In genomic region chr1:32767156-32767555, GRCh38 we compare ENCODE assay signal across 1 cellular context.
TF ChIP-seq lines count a peak whose summit lies in the region.

No MANE protein-coding gene starts in this region.

TF ChIP-seq in K562, 482 proteins besides CTCF, POLR2A, EP300 and RAD21:
- peak in 1 of 2 experiments; percentile 54; a peak in 1 of 4 replicates for TF ChIP-seq KDM1A (IDR thresholded peaks at IDR 0.05)
- no peak for TF ChIP-seq MAX (CRISPR knock-in tag; IDR thresholded peaks at IDR 0.05)
- no peak for TF ChIP-seq ZNF589 (CRISPR knock-in tag; IDR thresholded peaks at IDR 0.05; ENCODE audit: low read depth)
